In the genomic region with DNA sequence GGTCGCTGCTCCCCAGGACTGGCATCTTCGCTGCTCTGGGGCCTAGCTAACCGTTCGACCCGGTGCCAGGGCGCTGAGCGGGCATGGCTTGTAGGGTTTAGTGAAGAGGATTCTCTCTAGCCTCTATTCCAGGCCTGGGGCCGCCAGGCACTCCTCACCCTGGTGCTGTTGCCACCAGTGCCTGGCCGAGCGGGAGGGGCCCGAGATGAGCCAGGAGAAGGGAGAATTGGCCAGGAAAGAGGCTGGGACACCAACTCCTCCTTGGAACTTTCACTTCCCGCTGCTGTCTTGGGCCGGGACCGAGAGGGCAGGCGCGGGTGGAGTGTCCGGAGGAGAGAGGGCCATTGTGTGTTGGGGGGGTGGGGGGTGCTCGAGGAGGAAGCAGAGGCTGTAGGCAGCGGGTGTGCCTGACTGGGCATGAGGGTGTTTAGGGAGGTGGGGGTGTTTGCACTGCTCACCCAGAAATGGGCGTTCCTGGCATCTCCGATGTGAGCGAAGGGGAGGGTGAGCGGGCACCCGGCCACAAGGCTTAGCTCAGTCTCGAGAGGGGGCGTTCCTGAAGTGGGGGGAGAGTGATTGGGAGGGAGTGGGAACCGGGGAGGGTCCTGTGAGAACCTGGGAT, we compare ENCODE assay signal across 1 cellular context.
TF ChIP-seq lines count a peak whose summit lies in the region.

No MANE protein-coding gene starts in this region.

TF ChIP-seq in HEK293, 187 proteins besides CTCF, POLR2A, EP300 and RAD21 (continues in another document):
- TF ChIP-seq ZNF354C (tag by site-specific recombination; IDR thresholded peaks at IDR 0.05; ENCODE audit: borderline replicate concordance, low read depth) (no peak), ZNF341 (tag by site-specific recombination; IDR thresholded peaks at IDR 0.05; ENCODE audit: low read depth) (peak; percentile 13), ZBTB8A (tag by site-specific recombination; IDR thresholded peaks at IDR 0.05) (peak; percentile 99), ZNF423 (tag by site-specific recombination; IDR thresholded peaks at IDR 0.05) (peak; percentile 32; the same call in 1 of the 2 replicates), ZNF529 (tag by site-specific recombination; IDR thresholded peaks at IDR 0.05; ENCODE audit: insufficient replicate concordance) (no peak), ZBTB20 (tag by site-specific recombination; IDR thresholded peaks at IDR 0.05) (peak; percentile 55; the same call in 1 of the 2 replicates), ZNF335 (tag by site-specific recombination; conservative IDR thresholded peaks at IDR 0.05) (peak; percentile 53; the same call in 1 of the 2 replicates), KLF16 (tag by site-specific recombination; IDR thresholded peaks at IDR 0.05) (peak; percentile 67), ZFHX2 (tag by site-specific recombination; conservative IDR thresholded peaks at IDR 0.05) (peak; percentile 89), ZNF10 (tag by site-specific recombination; IDR thresholded peaks at IDR 0.05) (no peak), SP3 (tag by site-specific recombination; IDR thresholded peaks at IDR 0.05) (peak; percentile 73), ZNF629 (tag by site-specific recombination; IDR thresholded peaks at IDR 0.05) (no peak), EGR2 (tag by site-specific recombination; IDR thresholded peaks at IDR 0.05; ENCODE audit: low read depth) (peak; percentile 93), KLF9 (tag by site-specific recombination; IDR thresholded peaks at IDR 0.05; ENCODE audit: low read depth) (peak; percentile 80), ZNF404 (tag by site-specific recombination; IDR thresholded peaks at IDR 0.05) (no peak), TRIM28 (IDR thresholded peaks at IDR 0.05; ENCODE audit: borderline replicate concordance, low read length) (no peak), SP7 (tag by site-specific recombination; IDR thresholded peaks at IDR 0.05) (0 out of 2 replicates have a peak, but pooled peaks have one; percentile 13), SP2 (tag by site-specific recombination; IDR thresholded peaks at IDR 0.05) (peak; percentile 83), GLIS2 (tag by site-specific recombination; IDR thresholded peaks at IDR 0.05) (peak; percentile 63), ZBTB17 (tag by site-specific recombination; IDR thresholded peaks at IDR 0.05) (peak; percentile 34; the same call in 1 of the 2 replicates), PRDM1 (tag by site-specific recombination; IDR thresholded peaks at IDR 0.05) (peak; percentile 63; the same call in 1 of the 2 replicates), ZNF600 (tag by site-specific recombination; IDR thresholded peaks at IDR 0.05) (0 out of 2 replicates have a peak, but pooled peaks have one; percentile 2)
- TF ChIP-seq, protein P1, sequence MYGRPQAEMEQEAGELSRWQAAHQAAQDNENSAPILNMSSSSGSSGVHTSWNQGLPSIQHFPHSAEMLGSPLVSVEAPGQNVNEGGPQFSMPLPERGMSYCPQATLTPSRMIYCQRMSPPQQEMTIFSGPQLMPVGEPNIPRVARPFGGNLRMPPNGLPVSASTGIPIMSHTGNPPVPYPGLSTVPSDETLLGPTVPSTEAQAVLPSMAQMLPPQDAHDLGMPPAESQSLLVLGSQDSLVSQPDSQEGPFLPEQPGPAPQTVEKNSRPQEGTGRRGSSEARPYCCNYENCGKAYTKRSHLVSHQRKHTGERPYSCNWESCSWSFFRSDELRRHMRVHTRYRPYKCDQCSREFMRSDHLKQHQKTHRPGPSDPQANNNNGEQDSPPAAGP (tag by site-specific recombination; IDR thresholded peaks at IDR 0.05): peak; percentile 66
- TF ChIP-seq, protein P2, sequence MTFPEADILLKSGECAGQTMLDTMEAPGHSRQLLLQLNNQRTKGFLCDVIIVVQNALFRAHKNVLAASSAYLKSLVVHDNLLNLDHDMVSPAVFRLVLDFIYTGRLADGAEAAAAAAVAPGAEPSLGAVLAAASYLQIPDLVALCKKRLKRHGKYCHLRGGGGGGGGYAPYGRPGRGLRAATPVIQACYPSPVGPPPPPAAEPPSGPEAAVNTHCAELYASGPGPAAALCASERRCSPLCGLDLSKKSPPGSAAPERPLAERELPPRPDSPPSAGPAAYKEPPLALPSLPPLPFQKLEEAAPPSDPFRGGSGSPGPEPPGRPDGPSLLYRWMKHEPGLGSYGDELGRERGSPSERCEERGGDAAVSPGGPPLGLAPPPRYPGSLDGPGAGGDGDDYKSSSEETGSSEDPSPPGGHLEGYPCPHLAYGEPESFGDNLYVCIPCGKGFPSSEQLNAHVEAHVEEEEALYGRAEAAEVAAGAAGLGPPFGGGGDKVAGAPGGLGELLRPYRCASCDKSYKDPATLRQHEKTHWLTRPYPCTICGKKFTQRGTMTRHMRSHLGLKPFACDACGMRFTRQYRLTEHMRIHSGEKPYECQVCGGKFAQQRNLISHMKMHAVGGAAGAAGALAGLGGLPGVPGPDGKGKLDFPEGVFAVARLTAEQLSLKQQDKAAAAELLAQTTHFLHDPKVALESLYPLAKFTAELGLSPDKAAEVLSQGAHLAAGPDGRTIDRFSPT (tag by site-specific recombination; IDR thresholded peaks at IDR 0.05): peak; percentile 58; the same call in 1 of the 2 replicates
- TF ChIP-seq, protein P3, sequence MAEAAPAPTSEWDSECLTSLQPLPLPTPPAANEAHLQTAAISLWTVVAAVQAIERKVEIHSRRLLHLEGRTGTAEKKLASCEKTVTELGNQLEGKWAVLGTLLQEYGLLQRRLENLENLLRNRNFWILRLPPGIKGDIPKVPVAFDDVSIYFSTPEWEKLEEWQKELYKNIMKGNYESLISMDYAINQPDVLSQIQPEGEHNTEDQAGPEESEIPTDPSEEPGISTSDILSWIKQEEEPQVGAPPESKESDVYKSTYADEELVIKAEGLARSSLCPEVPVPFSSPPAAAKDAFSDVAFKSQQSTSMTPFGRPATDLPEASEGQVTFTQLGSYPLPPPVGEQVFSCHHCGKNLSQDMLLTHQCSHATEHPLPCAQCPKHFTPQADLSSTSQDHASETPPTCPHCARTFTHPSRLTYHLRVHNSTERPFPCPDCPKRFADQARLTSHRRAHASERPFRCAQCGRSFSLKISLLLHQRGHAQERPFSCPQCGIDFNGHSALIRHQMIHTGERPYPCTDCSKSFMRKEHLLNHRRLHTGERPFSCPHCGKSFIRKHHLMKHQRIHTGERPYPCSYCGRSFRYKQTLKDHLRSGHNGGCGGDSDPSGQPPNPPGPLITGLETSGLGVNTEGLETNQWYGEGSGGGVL (tag by site-specific recombination; IDR thresholded peaks at IDR 0.05): peak; percentile 99
- TF ChIP-seq, protein P4, sequence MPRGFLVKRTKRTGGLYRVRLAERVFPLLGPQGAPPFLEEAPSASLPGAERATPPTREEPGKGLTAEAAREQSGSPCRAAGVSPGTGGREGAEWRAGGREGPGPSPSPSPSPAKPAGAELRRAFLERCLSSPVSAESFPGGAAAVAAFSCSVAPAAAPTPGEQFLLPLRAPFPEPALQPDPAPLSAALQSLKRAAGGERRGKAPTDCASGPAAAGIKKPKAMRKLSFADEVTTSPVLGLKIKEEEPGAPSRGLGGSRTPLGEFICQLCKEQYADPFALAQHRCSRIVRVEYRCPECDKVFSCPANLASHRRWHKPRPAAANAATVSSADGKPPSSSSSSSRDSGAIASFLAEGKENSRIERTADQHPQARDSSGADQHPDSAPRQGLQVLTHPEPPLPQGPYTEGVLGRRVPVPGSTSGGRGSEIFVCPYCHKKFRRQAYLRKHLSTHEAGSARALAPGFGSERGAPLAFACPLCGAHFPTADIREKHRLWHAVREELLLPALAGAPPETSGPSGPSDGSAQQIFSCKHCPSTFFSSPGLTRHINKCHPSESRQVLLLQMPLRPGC (tag by site-specific recombination; IDR thresholded peaks at IDR 0.05): no peak
- TF ChIP-seq, protein P5, sequence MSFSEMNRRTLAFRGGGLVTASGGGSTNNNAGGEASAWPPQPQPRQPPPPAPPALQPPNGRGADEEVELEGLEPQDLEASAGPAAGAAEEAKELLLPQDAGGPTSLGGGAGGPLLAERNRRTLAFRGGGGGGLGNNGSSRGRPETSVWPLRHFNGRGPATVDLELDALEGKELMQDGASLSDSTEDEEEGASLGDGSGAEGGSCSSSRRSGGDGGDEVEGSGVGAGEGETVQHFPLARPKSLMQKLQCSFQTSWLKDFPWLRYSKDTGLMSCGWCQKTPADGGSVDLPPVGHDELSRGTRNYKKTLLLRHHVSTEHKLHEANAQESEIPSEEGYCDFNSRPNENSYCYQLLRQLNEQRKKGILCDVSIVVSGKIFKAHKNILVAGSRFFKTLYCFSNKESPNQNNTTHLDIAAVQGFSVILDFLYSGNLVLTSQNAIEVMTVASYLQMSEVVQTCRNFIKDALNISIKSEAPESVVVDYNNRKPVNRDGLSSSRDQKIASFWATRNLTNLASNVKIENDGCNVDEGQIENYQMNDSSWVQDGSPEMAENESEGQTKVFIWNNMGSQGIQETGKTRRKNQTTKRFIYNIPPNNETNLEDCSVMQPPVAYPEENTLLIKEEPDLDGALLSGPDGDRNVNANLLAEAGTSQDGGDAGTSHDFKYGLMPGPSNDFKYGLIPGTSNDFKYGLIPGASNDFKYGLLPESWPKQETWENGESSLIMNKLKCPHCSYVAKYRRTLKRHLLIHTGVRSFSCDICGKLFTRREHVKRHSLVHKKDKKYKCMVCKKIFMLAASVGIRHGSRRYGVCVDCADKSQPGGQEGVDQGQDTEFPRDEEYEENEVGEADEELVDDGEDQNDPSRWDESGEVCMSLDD (tag by site-specific recombination; IDR thresholded peaks at IDR 0.05): no peak
- TF ChIP-seq, protein P6, sequence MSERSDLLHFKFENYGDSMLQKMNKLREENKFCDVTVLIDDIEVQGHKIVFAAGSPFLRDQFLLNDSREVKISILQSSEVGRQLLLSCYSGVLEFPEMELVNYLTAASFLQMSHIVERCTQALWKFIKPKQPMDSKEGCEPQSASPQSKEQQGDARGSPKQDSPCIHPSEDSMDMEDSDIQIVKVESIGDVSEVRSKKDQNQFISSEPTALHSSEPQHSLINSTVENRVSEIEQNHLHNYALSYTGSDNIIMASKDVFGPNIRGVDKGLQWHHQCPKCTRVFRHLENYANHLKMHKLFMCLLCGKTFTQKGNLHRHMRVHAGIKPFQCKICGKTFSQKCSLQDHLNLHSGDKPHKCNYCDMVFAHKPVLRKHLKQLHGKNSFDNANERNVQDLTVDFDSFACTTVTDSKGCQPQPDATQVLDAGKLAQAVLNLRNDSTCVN (tag by site-specific recombination; optimal IDR thresholded peaks at IDR 0.05): peak; percentile 22
- TF ChIP-seq, protein P7, sequence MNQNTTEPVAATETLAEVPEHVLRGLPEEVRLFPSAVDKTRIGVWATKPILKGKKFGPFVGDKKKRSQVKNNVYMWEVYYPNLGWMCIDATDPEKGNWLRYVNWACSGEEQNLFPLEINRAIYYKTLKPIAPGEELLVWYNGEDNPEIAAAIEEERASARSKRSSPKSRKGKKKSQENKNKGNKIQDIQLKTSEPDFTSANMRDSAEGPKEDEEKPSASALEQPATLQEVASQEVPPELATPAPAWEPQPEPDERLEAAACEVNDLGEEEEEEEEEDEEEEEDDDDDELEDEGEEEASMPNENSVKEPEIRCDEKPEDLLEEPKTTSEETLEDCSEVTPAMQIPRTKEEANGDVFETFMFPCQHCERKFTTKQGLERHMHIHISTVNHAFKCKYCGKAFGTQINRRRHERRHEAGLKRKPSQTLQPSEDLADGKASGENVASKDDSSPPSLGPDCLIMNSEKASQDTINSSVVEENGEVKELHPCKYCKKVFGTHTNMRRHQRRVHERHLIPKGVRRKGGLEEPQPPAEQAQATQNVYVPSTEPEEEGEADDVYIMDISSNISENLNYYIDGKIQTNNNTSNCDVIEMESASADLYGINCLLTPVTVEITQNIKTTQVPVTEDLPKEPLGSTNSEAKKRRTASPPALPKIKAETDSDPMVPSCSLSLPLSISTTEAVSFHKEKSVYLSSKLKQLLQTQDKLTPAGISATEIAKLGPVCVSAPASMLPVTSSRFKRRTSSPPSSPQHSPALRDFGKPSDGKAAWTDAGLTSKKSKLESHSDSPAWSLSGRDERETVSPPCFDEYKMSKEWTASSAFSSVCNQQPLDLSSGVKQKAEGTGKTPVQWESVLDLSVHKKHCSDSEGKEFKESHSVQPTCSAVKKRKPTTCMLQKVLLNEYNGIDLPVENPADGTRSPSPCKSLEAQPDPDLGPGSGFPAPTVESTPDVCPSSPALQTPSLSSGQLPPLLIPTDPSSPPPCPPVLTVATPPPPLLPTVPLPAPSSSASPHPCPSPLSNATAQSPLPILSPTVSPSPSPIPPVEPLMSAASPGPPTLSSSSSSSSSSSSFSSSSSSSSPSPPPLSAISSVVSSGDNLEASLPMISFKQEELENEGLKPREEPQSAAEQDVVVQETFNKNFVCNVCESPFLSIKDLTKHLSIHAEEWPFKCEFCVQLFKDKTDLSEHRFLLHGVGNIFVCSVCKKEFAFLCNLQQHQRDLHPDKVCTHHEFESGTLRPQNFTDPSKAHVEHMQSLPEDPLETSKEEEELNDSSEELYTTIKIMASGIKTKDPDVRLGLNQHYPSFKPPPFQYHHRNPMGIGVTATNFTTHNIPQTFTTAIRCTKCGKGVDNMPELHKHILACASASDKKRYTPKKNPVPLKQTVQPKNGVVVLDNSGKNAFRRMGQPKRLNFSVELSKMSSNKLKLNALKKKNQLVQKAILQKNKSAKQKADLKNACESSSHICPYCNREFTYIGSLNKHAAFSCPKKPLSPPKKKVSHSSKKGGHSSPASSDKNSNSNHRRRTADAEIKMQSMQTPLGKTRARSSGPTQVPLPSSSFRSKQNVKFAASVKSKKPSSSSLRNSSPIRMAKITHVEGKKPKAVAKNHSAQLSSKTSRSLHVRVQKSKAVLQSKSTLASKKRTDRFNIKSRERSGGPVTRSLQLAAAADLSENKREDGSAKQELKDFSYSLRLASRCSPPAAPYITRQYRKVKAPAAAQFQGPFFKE (tag by site-specific recombination; IDR thresholded peaks at IDR 0.05; ENCODE audit: borderline replicate concordance): peak; percentile 93; the same call in 1 of the 2 replicates
- TF ChIP-seq, protein P8, sequence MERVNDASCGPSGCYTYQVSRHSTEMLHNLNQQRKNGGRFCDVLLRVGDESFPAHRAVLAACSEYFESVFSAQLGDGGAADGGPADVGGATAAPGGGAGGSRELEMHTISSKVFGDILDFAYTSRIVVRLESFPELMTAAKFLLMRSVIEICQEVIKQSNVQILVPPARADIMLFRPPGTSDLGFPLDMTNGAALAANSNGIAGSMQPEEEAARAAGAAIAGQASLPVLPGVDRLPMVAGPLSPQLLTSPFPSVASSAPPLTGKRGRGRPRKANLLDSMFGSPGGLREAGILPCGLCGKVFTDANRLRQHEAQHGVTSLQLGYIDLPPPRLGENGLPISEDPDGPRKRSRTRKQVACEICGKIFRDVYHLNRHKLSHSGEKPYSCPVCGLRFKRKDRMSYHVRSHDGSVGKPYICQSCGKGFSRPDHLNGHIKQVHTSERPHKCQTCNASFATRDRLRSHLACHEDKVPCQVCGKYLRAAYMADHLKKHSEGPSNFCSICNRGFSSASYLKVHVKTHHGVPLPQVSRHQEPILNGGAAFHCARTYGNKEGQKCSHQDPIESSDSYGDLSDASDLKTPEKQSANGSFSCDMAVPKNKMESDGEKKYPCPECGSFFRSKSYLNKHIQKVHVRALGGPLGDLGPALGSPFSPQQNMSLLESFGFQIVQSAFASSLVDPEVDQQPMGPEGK (tag by site-specific recombination; IDR thresholded peaks at IDR 0.05): peak; percentile 87
